In the genomic region with DNA sequence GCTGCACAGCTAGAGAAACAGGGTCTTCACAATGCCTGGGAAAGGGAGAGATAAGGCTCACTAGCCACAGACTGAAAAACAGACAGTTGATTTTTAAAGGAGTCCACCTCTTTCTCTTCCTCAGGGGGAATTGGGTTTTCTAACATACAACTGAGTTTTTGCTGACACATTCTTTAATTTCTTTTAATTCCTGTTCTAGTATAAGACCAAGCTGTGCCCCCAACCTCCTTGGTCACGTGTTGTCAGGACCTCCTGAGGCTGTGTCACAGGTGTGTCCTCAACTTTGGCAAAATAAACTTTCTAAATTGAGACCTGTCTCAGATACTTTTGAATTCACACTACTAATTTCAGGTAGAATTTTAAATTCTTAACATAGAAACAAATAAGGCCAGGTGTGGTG, we compare ENCODE assay signal across 1 cellular context.
TF ChIP-seq lines count a peak whose summit lies in the region.

No MANE protein-coding gene starts in this region.

TF ChIP-seq in HepG2, 621 proteins besides CTCF, POLR2A, EP300 and RAD21 (continued from another document):
- TF ChIP-seq, protein P1, sequence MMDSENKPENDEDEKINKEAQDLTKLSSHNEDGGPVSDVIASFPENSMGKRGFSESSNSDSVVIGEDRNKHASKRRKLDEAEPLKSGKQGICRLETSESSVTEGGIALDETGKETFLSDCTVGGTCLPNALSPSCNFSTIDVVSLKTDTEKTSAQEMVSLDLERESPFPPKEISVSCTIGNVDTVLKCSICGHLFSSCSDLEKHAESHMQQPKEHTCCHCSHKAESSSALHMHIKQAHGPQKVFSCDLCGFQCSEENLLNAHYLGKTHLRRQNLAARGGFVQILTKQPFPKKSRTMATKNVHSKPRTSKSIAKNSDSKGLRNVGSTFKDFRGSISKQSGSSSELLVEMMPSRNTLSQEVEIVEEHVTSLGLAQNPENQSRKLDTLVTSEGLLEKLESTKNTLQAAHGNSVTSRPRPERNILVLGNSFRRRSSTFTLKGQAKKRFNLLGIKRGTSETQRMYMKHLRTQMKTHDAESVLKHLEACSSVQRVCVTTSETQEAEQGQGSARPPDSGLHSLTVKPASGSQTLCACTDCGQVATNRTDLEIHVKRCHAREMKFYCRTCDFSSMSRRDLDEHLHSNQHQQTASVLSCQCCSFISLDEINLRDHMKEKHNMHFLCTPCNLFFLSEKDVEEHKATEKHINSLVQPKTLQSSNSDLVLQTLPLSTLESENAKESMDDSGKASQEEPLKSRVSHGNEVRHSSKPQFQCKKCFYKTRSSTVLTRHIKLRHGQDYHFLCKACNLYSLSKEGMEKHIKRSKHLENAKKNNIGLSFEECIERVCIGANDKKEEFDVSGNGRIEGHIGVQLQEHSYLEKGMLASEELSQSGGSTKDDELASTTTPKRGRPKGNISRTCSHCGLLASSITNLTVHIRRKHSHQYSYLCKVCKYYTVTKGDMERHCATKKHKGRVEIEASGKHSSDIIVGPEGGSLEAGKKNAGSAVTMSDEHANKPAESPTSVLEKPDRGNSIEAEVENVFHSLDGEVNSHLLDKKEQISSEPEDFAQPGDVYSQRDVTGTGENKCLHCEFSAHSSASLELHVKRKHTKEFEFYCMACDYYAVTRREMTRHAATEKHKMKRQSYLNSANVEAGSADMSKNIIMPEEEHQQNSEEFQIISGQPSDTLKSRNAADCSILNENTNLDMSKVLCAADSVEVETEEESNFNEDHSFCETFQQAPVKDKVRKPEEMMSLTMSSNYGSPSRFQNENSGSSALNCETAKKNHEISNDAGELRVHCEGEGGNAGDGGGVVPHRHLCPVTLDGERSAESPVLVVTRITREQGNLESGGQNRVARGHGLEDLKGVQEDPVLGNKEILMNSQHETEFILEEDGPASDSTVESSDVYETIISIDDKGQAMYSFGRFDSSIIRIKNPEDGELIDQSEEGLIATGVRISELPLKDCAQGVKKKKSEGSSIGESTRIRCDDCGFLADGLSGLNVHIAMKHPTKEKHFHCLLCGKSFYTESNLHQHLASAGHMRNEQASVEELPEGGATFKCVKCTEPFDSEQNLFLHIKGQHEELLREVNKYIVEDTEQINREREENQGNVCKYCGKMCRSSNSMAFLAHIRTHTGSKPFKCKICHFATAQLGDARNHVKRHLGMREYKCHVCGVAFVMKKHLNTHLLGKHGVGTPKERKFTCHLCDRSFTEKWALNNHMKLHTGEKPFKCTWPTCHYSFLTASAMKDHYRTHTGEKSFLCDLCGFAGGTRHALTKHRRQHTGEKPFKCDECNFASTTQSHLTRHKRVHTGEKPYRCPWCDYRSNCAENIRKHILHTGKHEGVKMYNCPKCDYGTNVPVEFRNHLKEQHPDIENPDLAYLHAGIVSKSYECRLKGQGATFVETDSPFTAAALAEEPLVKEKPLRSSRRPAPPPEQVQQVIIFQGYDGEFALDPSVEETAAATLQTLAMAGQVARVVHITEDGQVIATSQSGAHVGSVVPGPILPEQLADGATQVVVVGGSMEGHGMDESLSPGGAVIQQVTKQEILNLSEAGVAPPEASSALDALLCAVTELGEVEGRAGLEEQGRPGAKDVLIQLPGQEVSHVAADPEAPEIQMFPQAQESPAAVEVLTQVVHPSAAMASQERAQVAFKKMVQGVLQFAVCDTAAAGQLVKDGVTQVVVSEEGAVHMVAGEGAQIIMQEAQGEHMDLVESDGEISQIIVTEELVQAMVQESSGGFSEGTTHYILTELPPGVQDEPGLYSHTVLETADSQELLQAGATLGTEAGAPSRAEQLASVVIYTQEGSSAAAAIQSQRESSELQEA (CRISPR knock-in tag; IDR thresholded peaks at IDR 0.05; ENCODE audit: not compliant biosample characterization): no peak
- TF ChIP-seq ELF1 (CRISPR knock-in tag; IDR thresholded peaks at IDR 0.05) (no peak), ZNF343 (CRISPR knock-in tag; IDR thresholded peaks at IDR 0.05) (no peak), ZNF12 (CRISPR knock-in tag; IDR thresholded peaks at IDR 0.05) (no peak), MAFK (conservative IDR thresholded peaks at IDR 0.05 in 1 of 2, IDR thresholded peaks at IDR 0.05 in 1 of 2; ENCODE audit: low read length in 2 of 2) (peak; percentile 26 to 47; a peak in 2 of 4 replicates), ZNF121 (CRISPR knock-in tag; IDR thresholded peaks at IDR 0.05) (no peak), MAFF (IDR thresholded peaks at IDR 0.05; ENCODE audit: low read depth, low read length) (peak; percentile 34; the same call in 1 of the 2 replicates), ZNF235 (CRISPR knock-in tag; IDR thresholded peaks at IDR 0.05; ENCODE audit: borderline replicate concordance) (no peak), ZNF724P (CRISPR knock-in tag; IDR thresholded peaks at IDR 0.05; ENCODE audit: borderline replicate concordance) (no peak), PAWR (CRISPR knock-in tag; IDR thresholded peaks at IDR 0.05; ENCODE audit: borderline replicate concordance) (no peak), NFIB (CRISPR knock-in tag; IDR thresholded peaks at IDR 0.05; ENCODE audit: borderline replicate concordance) (no peak)
- TF ChIP-seq, protein P2, sequence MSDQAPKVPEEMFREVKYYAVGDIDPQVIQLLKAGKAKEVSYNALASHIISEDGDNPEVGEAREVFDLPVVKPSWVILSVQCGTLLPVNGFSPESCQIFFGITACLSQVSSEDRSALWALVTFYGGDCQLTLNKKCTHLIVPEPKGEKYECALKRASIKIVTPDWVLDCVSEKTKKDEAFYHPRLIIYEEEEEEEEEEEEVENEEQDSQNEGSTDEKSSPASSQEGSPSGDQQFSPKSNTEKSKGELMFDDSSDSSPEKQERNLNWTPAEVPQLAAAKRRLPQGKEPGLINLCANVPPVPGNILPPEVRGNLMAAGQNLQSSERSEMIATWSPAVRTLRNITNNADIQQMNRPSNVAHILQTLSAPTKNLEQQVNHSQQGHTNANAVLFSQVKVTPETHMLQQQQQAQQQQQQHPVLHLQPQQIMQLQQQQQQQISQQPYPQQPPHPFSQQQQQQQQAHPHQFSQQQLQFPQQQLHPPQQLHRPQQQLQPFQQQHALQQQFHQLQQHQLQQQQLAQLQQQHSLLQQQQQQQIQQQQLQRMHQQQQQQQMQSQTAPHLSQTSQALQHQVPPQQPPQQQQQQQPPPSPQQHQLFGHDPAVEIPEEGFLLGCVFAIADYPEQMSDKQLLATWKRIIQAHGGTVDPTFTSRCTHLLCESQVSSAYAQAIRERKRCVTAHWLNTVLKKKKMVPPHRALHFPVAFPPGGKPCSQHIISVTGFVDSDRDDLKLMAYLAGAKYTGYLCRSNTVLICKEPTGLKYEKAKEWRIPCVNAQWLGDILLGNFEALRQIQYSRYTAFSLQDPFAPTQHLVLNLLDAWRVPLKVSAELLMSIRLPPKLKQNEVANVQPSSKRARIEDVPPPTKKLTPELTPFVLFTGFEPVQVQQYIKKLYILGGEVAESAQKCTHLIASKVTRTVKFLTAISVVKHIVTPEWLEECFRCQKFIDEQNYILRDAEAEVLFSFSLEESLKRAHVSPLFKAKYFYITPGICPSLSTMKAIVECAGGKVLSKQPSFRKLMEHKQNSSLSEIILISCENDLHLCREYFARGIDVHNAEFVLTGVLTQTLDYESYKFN (CRISPR knock-in tag; conservative IDR thresholded peaks at IDR 0.05): no peak
- TF ChIP-seq, protein P3, sequence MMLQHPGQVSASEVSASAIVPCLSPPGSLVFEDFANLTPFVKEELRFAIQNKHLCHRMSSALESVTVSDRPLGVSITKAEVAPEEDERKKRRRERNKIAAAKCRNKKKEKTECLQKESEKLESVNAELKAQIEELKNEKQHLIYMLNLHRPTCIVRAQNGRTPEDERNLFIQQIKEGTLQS (CRISPR knock-in tag; IDR thresholded peaks at IDR 0.05): no peak
